17 cellular contexts compared by ENCODE assay signal in the genomic region with DNA sequence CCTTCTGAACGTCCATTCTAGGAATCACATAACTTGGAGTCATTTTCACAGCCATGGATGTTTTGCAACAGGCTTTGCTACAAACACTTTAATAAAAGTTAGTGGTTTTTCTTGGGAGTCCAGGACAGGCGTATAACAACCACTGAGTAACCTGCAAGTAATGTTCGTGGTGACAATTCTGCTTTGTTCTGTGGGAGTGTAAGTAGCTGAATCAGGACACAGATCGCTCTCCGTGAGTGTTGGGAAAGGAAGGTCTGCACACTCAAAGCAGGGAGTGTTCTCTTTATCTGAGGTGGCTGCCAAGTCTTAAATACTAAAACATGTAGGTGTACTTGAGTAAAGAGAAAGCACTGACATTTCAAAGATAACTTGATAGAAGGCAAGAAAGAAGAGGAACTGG. TPM values are rescaled to one million over a fixed set of nuclear protein-coding genes. Genes with fewer than 3 reads are reported as not detected.
DNase-seq lines count a peak whose midpoint lies in the region; ATAC-seq, FAIRE-seq and TF ChIP-seq lines count a peak whose summit lies in the region.
"Had no signal": no experiment of that assay in that cellular context is flagged by ENCODE, and none has a peak within 500 bp of the region (broad histone marks: within the 10 kb centered on the region; RNA-seq: fewer than 3 reads in every experiment).

No MANE protein-coding gene starts in this region.

- H2BK120ac ChIP-seq in IMR-90 (ENCODE audit: low read depth, low read length): no peak overlapping the region

- H3K4me1 ChIP-seq in IMR-90 (ENCODE audit: control insufficient read depth, insufficient read depth, low read length) (peaks cover 8% of the 10 kb centered on the region), mammary epithelial cell (ENCODE audit: insufficient read depth, low read length) (peaks cover 47% of the 10 kb centered on the region)
- H3K4me1 ChIP-seq: BE2C, neural progenitor cell, upper lobe of left lung had no signal

- no peak overlapping the region for H2BK15ac ChIP-seq in IMR-90 (ENCODE audit: low read depth, low read length)

- H2AK9ac ChIP-seq in IMR-90 (replicated peaks; ENCODE audit: low read depth, low read length, poor library complexity): no peak overlapping the region

- CTCF ChIA-PET in IMR-90 (lab: Yijun Ruan, JAX) (no interaction called here), mammary epithelial cell (lab: Charles Lee; ENCODE audit: low non-redundant PET) (no interaction called here)

- H3K18ac ChIP-seq in IMR-90 (ENCODE audit: low read depth, low read length): no peak overlapping the region

- H2BK5ac ChIP-seq in IMR-90 (ENCODE audit: low read depth, low read length, poor library complexity, severe bottlenecking): no peak overlapping the region

- POLR2A ChIA-PET in IMR-90 (lab: Charles Lee; ENCODE audit: unreplicated experiment): no interaction called here

- H3K23ac ChIP-seq in IMR-90 (ENCODE audit: low read depth, low read length): no peak overlapping the region

- no peak for ATAC-seq in IMR-90 (ENCODE audit: low read depth)

- dilution Hi-C loops in IMR-90 (cut with HindIII; ENCODE audit: low sequenced_read_pairs, unreplicated experiment): no loop called here
- dilution Hi-C loops in mammary epithelial cell (cut with HindIII; ENCODE audit: low sequenced_read_pairs): loop anchor here (5.0 kb wide), 1 partner anchor 75 kb away; no protein-coding TSS in a partner anchor

- H3K9me3 ChIP-seq in IMR-90 (ENCODE audit: control insufficient read depth, insufficient read depth, low read length) (no peaks in the 10 kb centered on the region), mammary epithelial cell (replicated peaks; ENCODE audit: insufficient read depth, low read length) (no peaks in the 10 kb centered on the region)
- H3K9me3 ChIP-seq: BE2C, SJSA1, upper lobe of left lung had no signal

- no peak for TF ChIP-seq RAD21 in IMR-90 (IDR thresholded peaks at IDR 0.05; ENCODE audit: low read length)

- no peak overlapping the region for H2BK20ac ChIP-seq in IMR-90 (ENCODE audit: low read depth, low read length)

- H3K4ac ChIP-seq in IMR-90 (ENCODE audit: low read depth, low read length): no peak overlapping the region

- no peak for TF ChIP-seq CTCF in IMR-90 (conservative IDR thresholded peaks at IDR 0.05; ENCODE audit: low read depth, low read length)
- TF ChIP-seq CTCF in mammary epithelial cell (conservative IDR thresholded peaks at IDR 0.05 in 1 of 2, IDR thresholded peaks at IDR 0.05 in 1 of 2; ENCODE audit: extremely low read depth in 1 of 2, insufficient read depth in 1 of 2, low read depth in 1 of 2, low read length in 2 of 2): no peak
- TF ChIP-seq CTCF in GM13976 (IDR thresholded peaks at IDR 0.05; ENCODE audit: borderline replicate concordance, control extremely low read depth, extremely low read depth, insufficient read depth, missing control alignments): no peak

- FAIRE-seq in urothelium cell line (lab: Jason Lieb, UNC): peak; percentile 67

- H4K20me1 ChIP-seq in IMR-90 (ENCODE audit: insufficient read depth, low read length): no peaks in the 10 kb centered on the region
- no peaks in the 10 kb centered on the region for H4K20me1 ChIP-seq in mammary epithelial cell (ENCODE audit: insufficient read depth, low read length)

- no peak overlapping the region for H3K9ac ChIP-seq in IMR-90 (ENCODE audit: low read depth, low read length)
- no peak overlapping the region for H3K9ac ChIP-seq in mammary epithelial cell (ENCODE audit: insufficient read depth, low read length)
- H3K9ac ChIP-seq: neural progenitor cell had no signal

- peaks cover 6% of the 10 kb centered on the region; the same call in 1 of the 2 replicates for H3K9me1 ChIP-seq in IMR-90 (ENCODE audit: insufficient read depth, low read length)

- H3K36me3 ChIP-seq in IMR-90 (ENCODE audit: control insufficient read depth, insufficient read depth, low read length): no peaks in the 10 kb centered on the region
- no peaks in the 10 kb centered on the region for H3K36me3 ChIP-seq in mammary epithelial cell (ENCODE audit: insufficient read depth, low read length)
- H3K36me3 ChIP-seq: BE2C, neural progenitor cell, SJSA1, upper lobe of left lung had no signal

- H3K14ac ChIP-seq in IMR-90 (replicated peaks; ENCODE audit: low read depth, low read length): no peak overlapping the region

- H4K5ac ChIP-seq in IMR-90 (ENCODE audit: low read depth, low read length): no peak overlapping the region

- H3K27ac ChIP-seq in IMR-90 (ENCODE audit: insufficient read depth, low read length): no peak overlapping the region
- H3K27ac ChIP-seq in mammary epithelial cell (ENCODE audit: insufficient read depth, low read depth, low read length): peak overlapping the region; percentile 67
- H3K27ac ChIP-seq: neural progenitor cell, SJSA1, upper lobe of left lung, VCaP had no signal

- no peak overlapping the region for H3K4me2 ChIP-seq in IMR-90 (ENCODE audit: low read depth, low read length)
- H3K4me2 ChIP-seq in mammary epithelial cell (ENCODE audit: insufficient read depth, low read depth, low read length): peak overlapping the region; percentile 47
- H3K4me2 ChIP-seq: neural progenitor cell had no signal

- H4K91ac ChIP-seq in IMR-90 (ENCODE audit: insufficient read depth, low read depth, low read length): no peak overlapping the region

- 54% methylated on average over 3 of the region's 5 CpGs; no CpG with 5 or more reads in 1 of the 2 experiments for WGBS in IMR-90 (ENCODE audit: extremely low coverage in 2 of 2, insufficient read length in 1 of 2), 2 experiments
- 2% methylated on average over 5 of the region's 5 CpGs for WGBS in mammary epithelial cell (ENCODE audit: low coverage, missing lambda C conversion rate)

- no peak overlapping the region for H3K56ac ChIP-seq in IMR-90 (ENCODE audit: extremely low read depth, insufficient read depth, low read length)

- no peak for TF ChIP-seq POLR2A in IMR-90 (IDR thresholded peaks at IDR 0.05; ENCODE audit: low read depth, low read length)

- H3K79me1 ChIP-seq in IMR-90 (ENCODE audit: low read depth in 1 of 2, low read length in 2 of 2): no peaks in the 10 kb centered on the region

- in situ Hi-C loops in IMR-90 (cut with MboI; ENCODE audit: low sequenced_read_pairs): no loop called here
- in situ Hi-C loops in mammary epithelial cell (cut with MboI; ENCODE audit: low sequenced_read_pairs in 2 of 2): no loop called here
- in situ Hi-C loops in GM13976 (cut with MboI; ENCODE audit: low sequenced_read_pairs, unreplicated experiment): no loop called here

- no peak overlapping the region for H3K4me3 ChIP-seq in IMR-90 (ENCODE audit: insufficient read depth, low read depth, low read length)
- H3K4me3 ChIP-seq in mammary epithelial cell (replicated peaks in 1 of 3; ENCODE audit: insufficient read depth in 1 of 3, low read depth in 2 of 3, low read length in 3 of 3): no peak overlapping the region
- H3K4me3 ChIP-seq: neural progenitor cell, SJSA1, upper lobe of left lung had no signal

- H2AFZ ChIP-seq in IMR-90 (replicated peaks; ENCODE audit: low read length, poor library complexity): no peak overlapping the region
- H2AFZ ChIP-seq in mammary epithelial cell (ENCODE audit: low read depth, low read length): peak overlapping the region; percentile 29
- H2AFZ ChIP-seq: neural progenitor cell had no signal

- no TSS peak for BruUV-seq in IMR-90 (replicated peaks; lab: Mats Ljungman, UMichigan)
- no TSS peak for BruUV-seq in mammary epithelial cell (replicated peaks; lab: Mats Ljungman, UMichigan)

- H3K27me3 ChIP-seq in IMR-90 (ENCODE audit: control insufficient read depth, insufficient read depth, low read length) (peaks cover 7% of the 10 kb centered on the region; the same call in 1 of the 2 replicates), mammary epithelial cell (ENCODE audit: insufficient read depth, low read length) (no peaks in the 10 kb centered on the region)
- H3K27me3 ChIP-seq: SJSA1, upper lobe of left lung had no signal

- no peak overlapping the region for H2AK5ac ChIP-seq in IMR-90 (ENCODE audit: low read depth, low read length)

- DNase-seq in IMR-90: peak; percentile 54
- DNase-seq in mammary epithelial cell: peak; percentile 92
- peak; percentile 74 for DNase-seq in islet precursor cell
- peak; percentile 43 for DNase-seq in urothelium cell line (ENCODE audit: low spot score)
- no peak for DNase-seq in NCI-H146 (lab: John Stamatoyannopoulos, UW)
- no peak for DNase-seq in GM13976 (ENCODE audit: low spot score)
- DNase-seq in HT-29 (ENCODE audit: low spot score): no peak
- DNase-seq: activated CD8-positive, alpha-beta memory T cell treated with anti-CD3 and anti-CD28 coated beads, Interleukin-2, amount 50 U/mL, for 48 hours; activated effector memory CD4-positive, alpha-beta T cell treated with anti-CD3 and anti-CD28 coated beads, Interleukin-2, amount 50 U/mL, for 16 hours; BE2C; Calu3; central memory CD4-positive, alpha-beta T cell; upper lobe of left lung had no signal

- no peak overlapping the region for H4K8ac ChIP-seq in IMR-90 (ENCODE audit: low read depth in 2 of 2, low read length in 2 of 2)

- intact Hi-C loops in IMR-90 (cut with micrococcal nuclease) (no loop called here), mammary epithelial cell (cut with micrococcal nuclease) (no loop called here)

- H3K79me2 ChIP-seq in mammary epithelial cell (ENCODE audit: insufficient read depth, low read length): no peaks in the 10 kb centered on the region

TF ChIP-seq in IMR-90, 13 proteins besides CTCF, POLR2A, EP300 and RAD21 (continues in another document):
- TF ChIP-seq RFX5 (IDR thresholded peaks at IDR 0.05; ENCODE audit: low read depth, low read length) (no peak), RCOR1 (IDR thresholded peaks at IDR 0.05; ENCODE audit: insufficient replicate concordance, low read length) (no peak), MXI1 (IDR thresholded peaks at IDR 0.05; ENCODE audit: borderline replicate concordance, low read depth, low read length) (no peak), FOS (IDR thresholded peaks at IDR 0.05; ENCODE audit: low read depth, low read length) (no peak)
- TF ChIP-seq, protein P1, sequence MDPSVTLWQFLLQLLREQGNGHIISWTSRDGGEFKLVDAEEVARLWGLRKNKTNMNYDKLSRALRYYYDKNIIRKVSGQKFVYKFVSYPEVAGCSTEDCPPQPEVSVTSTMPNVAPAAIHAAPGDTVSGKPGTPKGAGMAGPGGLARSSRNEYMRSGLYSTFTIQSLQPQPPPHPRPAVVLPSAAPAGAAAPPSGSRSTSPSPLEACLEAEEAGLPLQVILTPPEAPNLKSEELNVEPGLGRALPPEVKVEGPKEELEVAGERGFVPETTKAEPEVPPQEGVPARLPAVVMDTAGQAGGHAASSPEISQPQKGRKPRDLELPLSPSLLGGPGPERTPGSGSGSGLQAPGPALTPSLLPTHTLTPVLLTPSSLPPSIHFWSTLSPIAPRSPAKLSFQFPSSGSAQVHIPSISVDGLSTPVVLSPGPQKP (IDR thresholded peaks at IDR 0.05; ENCODE audit: borderline replicate concordance, low read depth, low read length): no peak

RNA-seq across cellular contexts. Expression of a gene that starts 7.9 kb away (rescaled TPM):
- total RNA-seq in IMR-90 (2012; rRNA removed) (0.28 and 0.54 TPM in 2 replicates), mammary epithelial cell (100 to 1,000 TPM in 1 of 2 donors, 10 to 100 TPM in 1; 66.2 to 108 TPM)
- polyA plus RNA-seq in IMR-90 (2012; rRNA removed) (0.34 and 0.38 TPM in 2 replicates), mammary epithelial cell (103 TPM)
- 0.20 and 0.21 TPM in 2 replicates for polyA plus RNA-seq in IMR-90 (2012; cell fraction: cytosol; rRNA removed)
- 0.33 and 1.1 TPM in 2 replicates for polyA plus RNA-seq in IMR-90 (2012; cell fraction: nucleus; rRNA removed; ENCODE audit: low replicate concordance)
- 179 TPM for polyA minus RNA-seq in mammary epithelial cell
- not detected in 2 replicates for total RNA-seq in HT-29 (2014; rRNA removed; shearing (Covaris generic))
- total RNA-seq: Calu3, mucosa of gallbladder had no signal

Comparison
In these comparisons a context has a peak if more than half of its experiments do, and no peak if none do; other contexts are left out.
1. DNase-seq: peak in IMR-90 (single experiment), mammary epithelial cell (single experiment), islet precursor cell (single experiment) and urothelium cell line (single experiment); none in NCI-H146 (single experiment), GM13976 (single experiment) and HT-29 (single experiment).
2. RNA of a gene that starts 7.9 kb away (total RNA-seq): 66.2 to 108 TPM in mammary epithelial cell; 0.28 to 0.54 TPM in IMR-90 and not detected in HT-29; every median in the first group is over 10 times any median in the second.